1 cellular context compared by ENCODE assay signal in the genomic region with DNA sequence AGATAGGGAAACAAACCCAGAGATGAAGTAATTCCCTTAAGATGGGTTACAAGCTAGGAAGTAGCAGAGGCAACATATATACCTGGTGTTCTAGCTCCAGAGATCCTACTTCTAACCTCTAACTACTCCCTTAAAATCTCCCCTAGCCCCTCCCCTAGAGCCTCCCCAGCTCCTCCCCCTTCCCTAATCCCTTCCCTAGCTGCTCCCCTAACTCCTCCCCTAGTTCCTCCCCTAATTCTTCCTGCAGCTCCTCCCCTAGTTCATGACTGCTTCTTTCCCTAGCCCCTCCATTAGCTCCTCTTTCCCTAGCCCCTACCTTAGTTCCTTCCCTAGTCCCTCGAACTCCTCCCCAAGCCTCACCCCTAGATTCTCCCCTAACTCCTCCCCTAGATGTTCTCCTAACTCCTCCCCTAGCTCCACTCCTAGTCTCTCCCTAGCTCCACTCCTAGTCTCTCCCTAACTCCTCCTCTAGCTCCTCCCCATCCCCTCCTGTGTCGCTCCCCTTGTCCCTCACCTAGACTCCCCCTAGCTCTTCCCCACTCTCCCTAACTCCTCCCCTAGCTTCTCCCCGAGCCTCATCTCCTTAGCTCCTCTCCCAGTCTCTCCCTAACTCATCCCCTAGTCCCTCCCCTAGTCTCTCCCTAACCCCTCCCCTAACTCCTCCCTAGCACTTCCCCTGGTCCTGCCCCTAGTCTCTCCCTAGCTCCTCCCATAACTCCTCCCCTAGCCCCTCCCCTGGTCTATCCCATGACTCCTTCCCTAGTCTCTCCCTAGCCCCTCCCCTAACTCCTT.
TF ChIP-seq lines count a peak whose summit lies in the region.

No MANE protein-coding gene starts in this region.

TF ChIP-seq in GM12878, 131 proteins besides CTCF, POLR2A, EP300 and RAD21:
- TF ChIP-seq, protein P1, sequence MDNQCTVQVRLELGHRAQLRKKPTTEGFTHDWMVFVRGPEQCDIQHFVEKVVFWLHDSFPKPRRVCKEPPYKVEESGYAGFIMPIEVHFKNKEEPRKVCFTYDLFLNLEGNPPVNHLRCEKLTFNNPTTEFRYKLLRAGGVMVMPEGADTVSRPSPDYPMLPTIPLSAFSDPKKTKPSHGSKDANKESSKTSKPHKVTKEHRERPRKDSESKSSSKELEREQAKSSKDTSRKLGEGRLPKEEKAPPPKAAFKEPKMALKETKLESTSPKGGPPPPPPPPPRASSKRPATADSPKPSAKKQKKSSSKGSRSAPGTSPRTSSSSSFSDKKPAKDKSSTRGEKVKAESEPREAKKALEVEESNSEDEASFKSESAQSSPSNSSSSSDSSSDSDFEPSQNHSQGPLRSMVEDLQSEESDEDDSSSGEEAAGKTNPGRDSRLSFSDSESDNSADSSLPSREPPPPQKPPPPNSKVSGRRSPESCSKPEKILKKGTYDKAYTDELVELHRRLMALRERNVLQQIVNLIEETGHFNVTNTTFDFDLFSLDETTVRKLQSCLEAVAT (IDR thresholded peaks at IDR 0.05) = no peak
